In the genomic region with DNA sequence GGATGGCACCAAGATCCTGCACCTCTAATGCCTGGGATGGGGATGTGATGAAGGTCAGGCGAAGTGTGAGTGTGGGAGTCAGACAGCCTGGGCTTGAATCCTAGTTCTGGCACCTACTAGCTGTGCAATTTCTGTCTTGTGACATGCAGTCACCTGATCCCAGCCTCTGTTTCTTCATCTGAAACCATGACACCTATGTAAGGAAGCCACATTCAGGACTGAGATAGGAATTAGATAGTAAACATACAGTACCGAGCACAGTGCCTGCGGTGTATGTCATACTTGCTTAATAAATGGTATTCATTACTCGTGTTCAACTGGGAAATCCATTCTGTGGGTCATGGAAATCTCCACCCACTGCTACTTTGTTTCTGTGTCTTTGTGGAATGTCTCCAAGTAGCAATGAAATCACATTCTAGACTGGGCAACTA, we compare ENCODE assay signal across 14 cellular contexts.
"Had no signal": no experiment of that assay in that cellular context is flagged by ENCODE, and none has a peak within 500 bp of the region (broad histone marks: within the 10 kb centered on the region; RNA-seq: fewer than 3 reads in every experiment).

No MANE protein-coding gene starts in this region.

- H3K4me3 Mint-ChIP-seq: activated CD4-positive, alpha-beta T cell treated with anti-CD3 and anti-CD28 coated beads, Interleukin-2, amount 10 ng/mL, durations not matched to agents 24 days and 14 days; activated naive CD4-positive, alpha-beta T cell treated with anti-CD3 and anti-CD28 coated beads for 36 hours; activated T-helper 17 cell treated with anti-CD3 and anti-CD28 coated beads, Interleukin-2, amount 50 U/mL, for 72 hours; effector memory CD8-positive, alpha-beta T cell; neural crest cell; T-helper 1 cell treated with Interleukin-12 subunit alpha and Interleukin-12 subunit beta and Interleukin-4 antibody, amounts not matched to agents 30 μg/mL and 1 μg/mL, for 36 hours; WTC11 had no signal

- H3K4me1 Mint-ChIP-seq: activated CD4-positive, alpha-beta T cell treated with anti-CD3 and anti-CD28 coated beads, Interleukin-2, amount 10 ng/mL, durations not matched to agents 24 days and 14 days; activated T-helper 17 cell treated with anti-CD3 and anti-CD28 coated beads, Interleukin-2, amount 50 U/mL, for 72 hours had no signal

- H3K27ac Mint-ChIP-seq: activated CD4-positive, alpha-beta T cell treated with anti-CD3 and anti-CD28 coated beads, Interleukin-2, amount 10 ng/mL, durations not matched to agents 24 days and 14 days; activated naive CD4-positive, alpha-beta T cell treated with anti-CD3 and anti-CD28 coated beads for 36 hours; activated T-helper 17 cell treated with anti-CD3 and anti-CD28 coated beads, Interleukin-2, amount 50 U/mL, for 72 hours; effector memory CD8-positive, alpha-beta T cell; T-helper 1 cell treated with Interleukin-12 subunit alpha and Interleukin-12 subunit beta and Interleukin-4 antibody, amounts not matched to agents 30 μg/mL and 1 μg/mL, for 36 hours; WTC11 had no signal

- H3K27ac ChIP-seq: pancreas had no signal

- DNase-seq: activated CD4-positive, alpha-beta T cell treated with anti-CD3 and anti-CD28 coated beads, Interleukin-2, amount 10 ng/mL, durations not matched to agents 24 days and 14 days; activated CD8-positive, alpha-beta memory T cell treated with anti-CD3 and anti-CD28 coated beads for 24 hours; activated naive CD4-positive, alpha-beta T cell treated with anti-CD3 and anti-CD28 coated beads for 36 hours; central memory CD4-positive, alpha-beta T cell; effector memory CD8-positive, alpha-beta T cell; pancreas; retina had no signal

- H3K9me3 ChIP-seq: pancreas had no signal

- H3K27me3 Mint-ChIP-seq: activated CD4-positive, alpha-beta T cell treated with anti-CD3 and anti-CD28 coated beads, Interleukin-2, amount 10 ng/mL, durations not matched to agents 24 days and 14 days had no signal

- H3K36me3 ChIP-seq: pancreas had no signal

- H3K4me3 ChIP-seq: pancreas, smooth muscle cell had no signal

- FAIRE-seq: frontal cortex, keratinocyte, pancreas had no signal

- ATAC-seq: activated T-helper 17 cell treated with anti-CD3 and anti-CD28 coated beads, Interleukin-2, amount 50 U/mL, for 72 hours; effector memory CD8-positive, alpha-beta T cell; pancreas; WTC11 had no signal

- H3K9me3 Mint-ChIP-seq: effector memory CD8-positive, alpha-beta T cell had no signal

- H3K4me2 ChIP-seq: smooth muscle cell had no signal

- H3K27me3 ChIP-seq: pancreas had no signal
